In the genomic region with DNA sequence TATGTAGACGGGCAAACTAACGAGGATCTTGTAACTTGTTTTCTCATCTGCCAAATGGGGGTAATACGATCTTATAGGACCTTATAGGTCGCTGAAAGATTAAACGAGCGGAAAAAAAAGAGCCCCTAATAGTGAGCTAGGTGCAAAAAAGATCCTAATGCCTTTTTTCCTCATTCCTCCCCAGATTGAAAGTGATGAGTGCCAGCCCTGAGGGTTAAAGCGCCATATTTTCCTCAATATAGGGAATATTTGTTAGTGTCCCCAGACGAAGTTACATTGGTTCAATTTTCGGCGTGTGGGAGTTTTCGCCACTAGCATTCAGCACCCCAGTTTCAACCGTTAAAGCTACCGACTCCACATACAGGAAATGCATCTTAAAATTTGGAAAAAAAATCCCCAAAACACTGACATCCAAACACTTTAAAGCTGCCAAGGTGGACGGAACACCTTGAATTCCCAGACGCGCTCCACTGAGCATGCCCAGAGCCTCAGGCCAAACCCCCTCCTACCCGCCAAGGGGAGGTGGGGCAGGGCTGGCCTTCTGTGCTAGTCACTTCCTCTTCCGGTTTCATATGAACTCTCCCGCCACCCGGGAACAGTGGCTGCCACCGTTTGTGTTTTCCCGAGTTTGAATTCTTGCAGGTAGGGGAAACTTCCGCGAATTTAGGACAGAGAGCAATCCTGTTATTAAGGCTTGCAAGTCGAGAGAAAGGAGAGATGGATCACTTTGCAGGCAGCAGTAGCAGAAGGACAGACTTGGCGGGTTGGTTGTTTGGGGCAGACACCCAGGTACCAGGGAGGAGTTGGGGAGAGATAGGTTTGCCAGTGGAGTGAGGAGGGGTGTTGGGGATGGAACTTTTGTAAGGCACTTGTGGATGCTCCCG, we compare ENCODE assay signal across 1 cellular context.
TF ChIP-seq lines count a peak whose summit lies in the region.

A gene with protein sequence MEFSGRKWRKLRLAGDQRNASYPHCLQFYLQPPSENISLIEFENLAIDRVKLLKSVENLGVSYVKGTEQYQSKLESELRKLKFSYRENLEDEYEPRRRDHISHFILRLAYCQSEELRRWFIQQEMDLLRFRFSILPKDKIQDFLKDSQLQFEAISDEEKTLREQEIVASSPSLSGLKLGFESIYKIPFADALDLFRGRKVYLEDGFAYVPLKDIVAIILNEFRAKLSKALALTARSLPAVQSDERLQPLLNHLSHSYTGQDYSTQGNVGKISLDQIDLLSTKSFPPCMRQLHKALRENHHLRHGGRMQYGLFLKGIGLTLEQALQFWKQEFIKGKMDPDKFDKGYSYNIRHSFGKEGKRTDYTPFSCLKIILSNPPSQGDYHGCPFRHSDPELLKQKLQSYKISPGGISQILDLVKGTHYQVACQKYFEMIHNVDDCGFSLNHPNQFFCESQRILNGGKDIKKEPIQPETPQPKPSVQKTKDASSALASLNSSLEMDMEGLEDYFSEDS (plus strand): TSS at position 571 of the 884 bp plus-strand sequence. CDS start 816 bp downstream, outside the sequence.

TF ChIP-seq in K562, 482 proteins besides CTCF, POLR2A, EP300 and RAD21 (continued from another document and continues in another):
- no peak for TF ChIP-seq TFE3 (CRISPR knock-in tag; IDR thresholded peaks at IDR 0.05)
- TF ChIP-seq CLOCK (CRISPR knock-in tag; IDR thresholded peaks at IDR 0.05; ENCODE audit: borderline replicate concordance) = no peak
- TF ChIP-seq NFATC3 (IDR thresholded peaks at IDR 0.05) = no peak
- TF ChIP-seq, protein P1, sequence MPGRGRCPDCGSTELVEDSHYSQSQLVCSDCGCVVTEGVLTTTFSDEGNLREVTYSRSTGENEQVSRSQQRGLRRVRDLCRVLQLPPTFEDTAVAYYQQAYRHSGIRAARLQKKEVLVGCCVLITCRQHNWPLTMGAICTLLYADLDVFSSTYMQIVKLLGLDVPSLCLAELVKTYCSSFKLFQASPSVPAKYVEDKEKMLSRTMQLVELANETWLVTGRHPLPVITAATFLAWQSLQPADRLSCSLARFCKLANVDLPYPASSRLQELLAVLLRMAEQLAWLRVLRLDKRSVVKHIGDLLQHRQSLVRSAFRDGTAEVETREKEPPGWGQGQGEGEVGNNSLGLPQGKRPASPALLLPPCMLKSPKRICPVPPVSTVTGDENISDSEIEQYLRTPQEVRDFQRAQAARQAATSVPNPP (IDR thresholded peaks at IDR 0.05; ENCODE audit: borderline replicate concordance, insufficient read depth, insufficient read length) = no peak
- no peak for TF ChIP-seq MTA3 (IDR thresholded peaks at IDR 0.05; ENCODE audit: borderline replicate concordance)
- TF ChIP-seq, protein P2, sequence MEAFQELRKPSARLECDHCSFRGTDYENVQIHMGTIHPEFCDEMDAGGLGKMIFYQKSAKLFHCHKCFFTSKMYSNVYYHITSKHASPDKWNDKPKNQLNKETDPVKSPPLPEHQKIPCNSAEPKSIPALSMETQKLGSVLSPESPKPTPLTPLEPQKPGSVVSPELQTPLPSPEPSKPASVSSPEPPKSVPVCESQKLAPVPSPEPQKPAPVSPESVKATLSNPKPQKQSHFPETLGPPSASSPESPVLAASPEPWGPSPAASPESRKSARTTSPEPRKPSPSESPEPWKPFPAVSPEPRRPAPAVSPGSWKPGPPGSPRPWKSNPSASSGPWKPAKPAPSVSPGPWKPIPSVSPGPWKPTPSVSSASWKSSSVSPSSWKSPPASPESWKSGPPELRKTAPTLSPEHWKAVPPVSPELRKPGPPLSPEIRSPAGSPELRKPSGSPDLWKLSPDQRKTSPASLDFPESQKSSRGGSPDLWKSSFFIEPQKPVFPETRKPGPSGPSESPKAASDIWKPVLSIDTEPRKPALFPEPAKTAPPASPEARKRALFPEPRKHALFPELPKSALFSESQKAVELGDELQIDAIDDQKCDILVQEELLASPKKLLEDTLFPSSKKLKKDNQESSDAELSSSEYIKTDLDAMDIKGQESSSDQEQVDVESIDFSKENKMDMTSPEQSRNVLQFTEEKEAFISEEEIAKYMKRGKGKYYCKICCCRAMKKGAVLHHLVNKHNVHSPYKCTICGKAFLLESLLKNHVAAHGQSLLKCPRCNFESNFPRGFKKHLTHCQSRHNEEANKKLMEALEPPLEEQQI (IDR thresholded peaks at IDR 0.05) = no peak; the same call in 1 of the 2 replicates
- TF ChIP-seq, protein P3, sequence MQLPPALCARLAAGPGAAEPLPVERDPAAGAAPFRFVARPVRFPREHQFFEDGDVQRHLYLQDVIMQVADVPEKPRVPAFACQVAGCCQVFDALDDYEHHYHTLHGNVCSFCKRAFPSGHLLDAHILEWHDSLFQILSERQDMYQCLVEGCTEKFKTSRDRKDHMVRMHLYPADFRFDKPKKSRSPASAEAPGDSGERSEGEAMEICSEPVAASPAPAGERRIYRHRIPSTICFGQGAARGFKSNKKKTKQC (CRISPR knock-in tag; IDR thresholded peaks at IDR 0.05) = 0 out of 2 replicates have a peak, but pooled peaks have one; percentile 36
- TF ChIP-seq FOXA1 (IDR thresholded peaks at IDR 0.05; ENCODE audit: borderline replicate concordance) = no peak
- TF ChIP-seq PHB2 (IDR thresholded peaks at IDR 0.05; ENCODE audit: low read depth) = no peak
- no peak for TF ChIP-seq ZNF695 (CRISPR knock-in tag; IDR thresholded peaks at IDR 0.05)
- TF ChIP-seq ELF1 (tag; IDR thresholded peaks at IDR 0.05) = peak; percentile 92
- TF ChIP-seq ZBTB8A (IDR thresholded peaks at IDR 0.05; ENCODE audit: partially characterized antibody) = no peak
- no peak for TF ChIP-seq CEBPB (tag; IDR thresholded peaks at IDR 0.05)
- no peak for TF ChIP-seq TCF7L2 (IDR thresholded peaks at IDR 0.05; ENCODE audit: low read depth, low read length)
- TF ChIP-seq ZNF398 (CRISPR knock-in tag; IDR thresholded peaks at IDR 0.05) = no peak
- TF ChIP-seq, protein P4, sequence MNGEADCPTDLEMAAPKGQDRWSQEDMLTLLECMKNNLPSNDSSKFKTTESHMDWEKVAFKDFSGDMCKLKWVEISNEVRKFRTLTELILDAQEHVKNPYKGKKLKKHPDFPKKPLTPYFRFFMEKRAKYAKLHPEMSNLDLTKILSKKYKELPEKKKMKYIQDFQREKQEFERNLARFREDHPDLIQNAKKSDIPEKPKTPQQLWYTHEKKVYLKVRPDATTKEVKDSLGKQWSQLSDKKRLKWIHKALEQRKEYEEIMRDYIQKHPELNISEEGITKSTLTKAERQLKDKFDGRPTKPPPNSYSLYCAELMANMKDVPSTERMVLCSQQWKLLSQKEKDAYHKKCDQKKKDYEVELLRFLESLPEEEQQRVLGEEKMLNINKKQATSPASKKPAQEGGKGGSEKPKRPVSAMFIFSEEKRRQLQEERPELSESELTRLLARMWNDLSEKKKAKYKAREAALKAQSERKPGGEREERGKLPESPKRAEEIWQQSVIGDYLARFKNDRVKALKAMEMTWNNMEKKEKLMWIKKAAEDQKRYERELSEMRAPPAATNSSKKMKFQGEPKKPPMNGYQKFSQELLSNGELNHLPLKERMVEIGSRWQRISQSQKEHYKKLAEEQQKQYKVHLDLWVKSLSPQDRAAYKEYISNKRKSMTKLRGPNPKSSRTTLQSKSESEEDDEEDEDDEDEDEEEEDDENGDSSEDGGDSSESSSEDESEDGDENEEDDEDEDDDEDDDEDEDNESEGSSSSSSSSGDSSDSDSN (IDR thresholded peaks at IDR 0.05; ENCODE audit: borderline replicate concordance in 1 of 2, low read depth in 2 of 2, low read length in 2 of 2) = 0 out of 4 replicates have a peak, but pooled peaks of 1 of the 2 experiments have one; percentile 23
- TF ChIP-seq, protein P5, sequence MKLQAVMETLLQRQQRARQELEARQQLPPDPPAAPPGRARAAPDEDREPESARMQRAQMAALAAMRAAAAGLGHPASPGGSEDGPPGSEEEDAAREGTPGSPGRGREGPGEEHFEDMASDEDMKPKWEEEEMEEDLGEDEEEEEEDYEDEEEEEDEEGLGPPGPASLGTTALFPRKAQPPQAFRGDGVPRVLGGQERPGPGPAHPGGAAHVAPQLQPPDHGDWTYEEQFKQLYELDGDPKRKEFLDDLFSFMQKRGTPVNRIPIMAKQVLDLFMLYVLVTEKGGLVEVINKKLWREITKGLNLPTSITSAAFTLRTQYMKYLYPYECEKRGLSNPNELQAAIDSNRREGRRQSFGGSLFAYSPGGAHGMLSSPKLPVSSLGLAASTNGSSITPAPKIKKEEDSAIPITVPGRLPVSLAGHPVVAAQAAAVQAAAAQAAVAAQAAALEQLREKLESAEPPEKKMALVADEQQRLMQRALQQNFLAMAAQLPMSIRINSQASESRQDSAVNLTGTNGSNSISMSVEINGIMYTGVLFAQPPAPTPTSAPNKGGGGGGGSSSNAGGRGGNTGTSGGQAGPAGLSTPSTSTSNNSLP (IDR thresholded peaks at IDR 0.05; ENCODE audit: borderline replicate concordance, low read depth, low read length) = no peak
- no peak for TF ChIP-seq HEY1 (CRISPR knock-in tag; IDR thresholded peaks at IDR 0.05; ENCODE audit: borderline replicate concordance)
- TF ChIP-seq STAT5A (IDR thresholded peaks at IDR 0.05; ENCODE audit: borderline replicate concordance, low read length) = no peak
- no peak for TF ChIP-seq ZNF589 (CRISPR knock-in tag; IDR thresholded peaks at IDR 0.05; ENCODE audit: low read depth)
- TF ChIP-seq MAZ (CRISPR knock-in tag; conservative IDR thresholded peaks at IDR 0.05 in 1 of 2, IDR thresholded peaks at IDR 0.05 in 1 of 2) = peak; percentile 31 to 67; a peak in 2 of 4 replicates
- no peak for TF ChIP-seq SMARCB1 (IDR thresholded peaks at IDR 0.05; ENCODE audit: insufficient read length, low read depth)
- TF ChIP-seq, protein P6, sequence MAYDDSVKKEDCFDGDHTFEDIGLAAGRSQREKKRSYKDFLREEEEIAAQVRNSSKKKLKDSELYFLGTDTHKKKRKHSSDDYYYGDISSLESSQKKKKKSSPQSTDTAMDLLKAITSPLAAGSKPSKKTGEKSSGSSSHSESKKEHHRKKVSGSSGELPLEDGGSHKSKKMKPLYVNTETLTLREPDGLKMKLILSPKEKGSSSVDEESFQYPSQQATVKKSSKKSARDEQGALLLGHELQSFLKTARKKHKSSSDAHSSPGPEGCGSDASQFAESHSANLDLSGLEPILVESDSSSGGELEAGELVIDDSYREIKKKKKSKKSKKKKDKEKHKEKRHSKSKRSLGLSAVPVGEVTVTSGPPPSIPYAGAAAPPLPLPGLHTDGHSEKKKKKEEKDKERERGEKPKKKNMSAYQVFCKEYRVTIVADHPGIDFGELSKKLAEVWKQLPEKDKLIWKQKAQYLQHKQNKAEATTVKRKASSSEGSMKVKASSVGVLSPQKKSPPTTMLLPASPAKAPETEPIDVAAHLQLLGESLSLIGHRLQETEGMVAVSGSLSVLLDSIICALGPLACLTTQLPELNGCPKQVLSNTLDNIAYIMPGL (CRISPR knock-in tag; IDR thresholded peaks at IDR 0.05) = no peak
- TF ChIP-seq HES1 (IDR thresholded peaks at IDR 0.05; ENCODE audit: low read depth) = no peak
- TF ChIP-seq OTX1 (CRISPR knock-in tag; IDR thresholded peaks at IDR 0.05) = no peak
- TF ChIP-seq TAF7 (tag; IDR thresholded peaks at IDR 0.05) = peak; percentile 77
- TF ChIP-seq HDAC1 (IDR thresholded peaks at IDR 0.05) = peak in 1 of 2 experiments; percentile 93; a peak in 2 of 4 replicates
